11 cellular contexts compared by ENCODE assay signal in genomic region chr7:1979591-1980560, GRCh38.
A peak's percentile ranks its signal among the peaks of the same experiment; 100 is the strongest.
DNase-seq lines count a peak whose midpoint lies in the region; ATAC-seq and TF ChIP-seq lines count a peak whose summit lies in the region.
"Had no signal": no experiment of that assay in that cellular context is flagged by ENCODE, and none has a peak within 500 bp of the region (broad histone marks: within the 10 kb centered on the region; RNA-seq: fewer than 3 reads in every experiment).

No MANE protein-coding gene starts in this region.

- no peak overlapping the region for H3K4me3 ChIP-seq in GM12864 (ENCODE audit: low read depth, low read length)

- intact Hi-C loops in left colon (cut with DNase I, micrococcal nuclease) (no loop called here), Calu3 (cut with micrococcal nuclease; ENCODE audit: unreplicated experiment) (no loop called here)

- H3K27ac Mint-ChIP-seq in IgD-negative memory B cell: peak overlapping the region; percentile 32 to 90 (median 84)
- no peak overlapping the region for H3K27ac Mint-ChIP-seq in Calu3 (ENCODE audit: unreplicated experiment)
- H3K27ac Mint-ChIP-seq: activated naive CD8-positive, alpha-beta T cell had no signal

- CTCF ChIA-PET in Calu3 (lab: Charles Lee): no interaction called here

- H3K4me1 Mint-ChIP-seq in IgD-negative memory B cell (peaks cover 12 to 20% (median 17%) of the 10 kb centered on the region in 3 donors), Calu3 (ENCODE audit: low read depth, unreplicated experiment) (no peaks in the 10 kb centered on the region)

- ATAC-seq in GM21447 (IDR thresholded peaks at IDR 0.05; ENCODE audit: unreplicated experiment): peak; percentile 64
- ATAC-seq in left colon: peak; percentile 59

- DNase-seq in GM12864 (ENCODE audit: low read depth): peak; percentile 16
- peak in 1 of 2 donors; percentile 45 for DNase-seq in left colon
- no peak for DNase-seq in Calu3
- DNase-seq in ecto neural progenitor cell (ENCODE audit: low spot score): no peak
- DNase-seq in SIG-M5 (lab: John Stamatoyannopoulos, UW): no peak
- DNase-seq in HuH-7.5 (ENCODE audit: low spot score): no peak
- DNase-seq: CD4-positive, CD25-positive, alpha-beta regulatory T cell; NCI-H1048 had no signal

- TF ChIP-seq CTCF in GM12864 (IDR thresholded peaks at IDR 0.05; ENCODE audit: low read depth, low read length, missing control alignments) (no peak), Calu3 (IDR thresholded peaks at IDR 0.05; ENCODE audit: unreplicated experiment) (no peak)

- H3K36me3 Mint-ChIP-seq in IgD-negative memory B cell (peaks cover 2% of the 10 kb centered on the region), Calu3 (ENCODE audit: insufficient read depth, unreplicated experiment) (no peaks in the 10 kb centered on the region)

- H3K27me3 Mint-ChIP-seq in IgD-negative memory B cell: no peaks in the 10 kb centered on the region
- H3K27me3 Mint-ChIP-seq in Calu3 (ENCODE audit: unreplicated experiment): no peaks in the 10 kb centered on the region
- H3K27me3 Mint-ChIP-seq: activated naive CD8-positive, alpha-beta T cell; CD4-positive, CD25-positive, alpha-beta regulatory T cell had no signal

- peak overlapping the region; percentile 55 to 92 (median 84) for H3K4me3 Mint-ChIP-seq in IgD-negative memory B cell
- H3K4me3 Mint-ChIP-seq in Calu3 (ENCODE audit: low read depth, unreplicated experiment): no peak overlapping the region
- H3K4me3 Mint-ChIP-seq: activated naive CD8-positive, alpha-beta T cell; CD4-positive, CD25-positive, alpha-beta regulatory T cell had no signal

- BruUV-seq in Calu3 (replicated peaks; lab: Mats Ljungman, UMichigan): no TSS peak

- H3K9me3 Mint-ChIP-seq in IgD-negative memory B cell (no peaks in the 10 kb centered on the region), Calu3 (ENCODE audit: low read depth, unreplicated experiment) (no peaks in the 10 kb centered on the region)
- H3K9me3 Mint-ChIP-seq: CD4-positive, CD25-positive, alpha-beta regulatory T cell had no signal
